8 cellular contexts compared by ENCODE assay signal in genomic region chr4:101345271-101345595, GRCh38. TPM values are rescaled to one million over a fixed set of nuclear protein-coding genes. Genes with fewer than 3 reads are reported as not detected.
DNase-seq lines count a peak whose midpoint lies in the region; ATAC-seq and TF ChIP-seq lines count a peak whose summit lies in the region.

No MANE protein-coding gene starts in this region.

- peak overlapping the region; percentile 64; the same call in 1 of the 2 replicates for H3K27ac ChIP-seq in ACC112 (ENCODE audit: low read depth, low read length)
- no peak overlapping the region for H3K27ac ChIP-seq in WERI-Rb-1

- no peaks in the 10 kb centered on the region for H3K36me3 Mint-ChIP-seq in HFFc6 (ENCODE audit: low read depth)

- H3K4me3 Mint-ChIP-seq in HFFc6, result peak overlapping the region; percentile 95

- H3K9me3 ChIP-seq in WERI-Rb-1 (ENCODE audit: severe bottlenecking), result no peaks in the 10 kb centered on the region

- H3K36me3 ChIP-seq in ACC112 (ENCODE audit: insufficient read depth, low read length) (no peaks in the 10 kb centered on the region), WERI-Rb-1 (peaks cover 5% of the 10 kb centered on the region; the same call in 1 of the 2 replicates)

- H3K9me3 Mint-ChIP-seq in HFFc6, result no peaks in the 10 kb centered on the region

- no peak for ATAC-seq in omental fat pad (ENCODE audit: low FRiP score)

- peak overlapping the region; percentile 84 for H2AFZ ChIP-seq in ACC112 (ENCODE audit: low read length, unreplicated experiment)

- peaks cover 60% of the 10 kb centered on the region for H3K79me2 ChIP-seq in ACC112 (ENCODE audit: control insufficient read depth, insufficient read depth, low read length, unreplicated experiment)

- peak overlapping the region; percentile 89 for H3K27ac Mint-ChIP-seq in HFFc6

- DNase-seq in HFFc6 (peak; percentile 27), WERI-Rb-1 (no peak), fibroblast of peridontal ligament (ENCODE audit: extremely low read depth) (peak; percentile 69), renal cortical epithelial cell (ENCODE audit: low read depth) (peak; percentile 31), CD1c-positive myeloid dendritic cell (ENCODE audit: extremely low spot score) (no peak), omental fat pad (ENCODE audit: low spot score) (no peak), NCI-H524 (lab: John Stamatoyannopoulos, UW) (no peak)

- TF ChIP-seq CTCF in HFFc6 (IDR thresholded peaks at IDR 0.05), result no peak
- TF ChIP-seq CTCF in WERI-Rb-1 (IDR thresholded peaks at IDR 0.05; ENCODE audit: low read depth, low read length), result no peak
- TF ChIP-seq CTCF in omental fat pad (IDR thresholded peaks at IDR 0.05), result no peak

- peaks cover 32% of the 10 kb centered on the region for H3K4me1 ChIP-seq in ACC112 (ENCODE audit: control insufficient read depth, insufficient read depth, low read length, unreplicated experiment)

- H3K4me1 Mint-ChIP-seq in HFFc6 (ENCODE audit: low read depth), result peaks cover 67% of the 10 kb centered on the region

- H3K27me3 ChIP-seq in ACC112 (ENCODE audit: insufficient read depth, low read length) (no peaks in the 10 kb centered on the region), WERI-Rb-1 (ENCODE audit: insufficient read depth, low read depth, severe bottlenecking) (no peaks in the 10 kb centered on the region)

- H3K4me3 ChIP-seq in ACC112 (ENCODE audit: low read depth, low read length), result peak overlapping the region; percentile 99
- H3K4me3 ChIP-seq in WERI-Rb-1 (ENCODE audit: low read depth, low read length), result peak overlapping the region; percentile 52

- H3K27me3 Mint-ChIP-seq in HFFc6 (ENCODE audit: insufficient read depth), result peaks cover 5% of the 10 kb centered on the region

RNA-seq across cellular contexts. Expression of gene PPP3CA, which starts 2.1 kb away (rescaled TPM):
- total RNA-seq in HFFc6 (2021; fragmentation: NEBNext Ultra II Directional; extraction: Animal tissue kit (Norgen Biotek cat#: 25700)), result 10 to 100 TPM; 45.9 to 59.6 (median 55.0) TPM
- total RNA-seq in renal cortical epithelial cell, result 32.3 and 44.5 TPM in 2 replicates
- total RNA-seq in omental fat pad, result 10 to 100 TPM; 29.8 to 56.6 (median 35.3) TPM

Comparison
In these comparisons a context has a peak if more than half of its experiments do, and no peak if none do; other contexts are left out.
1. DNase-seq: peak in HFFc6 (single experiment), fibroblast of peridontal ligament (single experiment) and renal cortical epithelial cell (single experiment); none in WERI-Rb-1 (single experiment), CD1c-positive myeloid dendritic cell (single experiment), omental fat pad (single experiment) and NCI-H524 (0 of 2).